Comparison of ENCODE assay signal across 16 cellular contexts in the genomic region with DNA sequence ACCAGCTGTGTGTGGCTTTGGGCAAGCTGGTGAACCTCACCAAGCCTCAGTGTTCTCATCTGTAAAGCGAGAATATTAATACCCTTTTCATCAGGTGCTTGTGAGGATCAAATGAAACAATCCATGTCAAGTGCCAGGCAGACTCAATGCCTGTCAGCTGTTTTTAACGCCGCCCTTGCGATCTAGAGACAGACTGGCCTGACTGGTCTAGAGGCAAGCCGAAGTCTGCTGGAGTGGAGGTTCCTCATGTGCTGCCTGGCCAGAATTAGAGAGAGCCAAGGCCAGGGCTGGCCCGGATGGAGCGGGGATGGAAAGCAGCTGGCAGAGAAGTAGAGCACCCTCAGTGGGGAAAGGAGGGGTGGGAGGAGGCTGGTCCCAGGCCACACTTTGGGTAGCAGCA.
DNase-seq lines count a peak whose midpoint lies in the region; ATAC-seq and TF ChIP-seq lines count a peak whose summit lies in the region.
"Had no signal": no experiment of that assay in that cellular context is flagged by ENCODE, and none has a peak within 500 bp of the region (broad histone marks: within the 10 kb centered on the region; RNA-seq: fewer than 3 reads in every experiment).

No MANE protein-coding gene starts in this region.

- no peaks in the 10 kb centered on the region for H3K27me3 ChIP-seq in ovary
- H3K27me3 ChIP-seq: dorsolateral prefrontal cortex had no signal

- H3K9me3 ChIP-seq in ovary = peaks cover 0 to 4% of the 10 kb centered on the region in 2 donors
- H3K9me3 ChIP-seq: Caco-2 had no signal

- peak overlapping the region in 1 of 2 donors; percentile 33 for H3K4me3 Mint-ChIP-seq in stimulated activated naive B cell treated with anti-CD40 and anti-IgM and Interleukin-4, amounts not matched to agents 10 μg/mL and 1 μg/mL and 100 μg/mL, for 72 hours
- H3K4me3 Mint-ChIP-seq in activated naive CD4-positive, alpha-beta T cell treated with anti-CD3 and anti-CD28 coated beads for 36 hours = no peak overlapping the region

- H3K36me3 ChIP-seq in ovary = no peaks in the 10 kb centered on the region

- no peak for TF ChIP-seq CTCF in ovary (IDR thresholded peaks at IDR 0.05)

- H3K36me3 Mint-ChIP-seq in stimulated activated naive B cell treated with anti-CD40 and anti-IgM and Interleukin-4, amounts not matched to agents 10 μg/mL and 1 μg/mL and 100 μg/mL, for 72 hours = peaks cover 29 to 35% of the 10 kb centered on the region in 2 donors
- peaks cover 2% of the 10 kb centered on the region for H3K36me3 Mint-ChIP-seq in activated naive CD4-positive, alpha-beta T cell treated with anti-CD3 and anti-CD28 coated beads for 36 hours (ENCODE audit: low read depth)

- DNase-seq in Ammon's horn (ENCODE audit: low spot score) = peak; percentile 46
- DNase-seq in NOMO-1 treated with dmso at 0.1 percent for 144 hours (lab: John Stamatoyannopoulos, UW; ENCODE audit: unreplicated experiment) = peak; percentile 12
- peak; percentile 47 for DNase-seq in left cardiac atrium
- DNase-seq in ovary = peak; percentile 70 to 87 (median 77)
- DNase-seq in stimulated activated naive B cell treated with anti-CD40 and anti-IgM and Interleukin-4, amounts not matched to agents 10 μg/mL and 1 μg/mL and 100 μg/mL, for 72 hours = no peak
- no peak for DNase-seq in NCI-H2081 (lab: John Stamatoyannopoulos, UW)
- DNase-seq in activated naive CD4-positive, alpha-beta T cell treated with anti-CD3 and anti-CD28 coated beads for 36 hours = no peak
- DNase-seq in activated effector memory CD4-positive, alpha-beta T cell treated with anti-CD3 and anti-CD28 coated beads, Interleukin-2, amount 50 U/mL, for 16 hours = no peak
- DNase-seq: activated gamma-delta T cell, Caco-2, NCI-H1436 treated with DMSO at 0.1 percent for 48 hours, NCI-H524 had no signal

- peak; percentile 76 to 80 for ATAC-seq in left cardiac atrium
- no peak for ATAC-seq in stimulated activated naive B cell treated with anti-CD40 and anti-IgM and Interleukin-4, amounts not matched to agents 10 μg/mL and 1 μg/mL and 100 μg/mL, for 72 hours (replicated peaks)
- ATAC-seq: K562, Panc1 had no signal

- WGBS in ovary, 3 donors = 24 to 25% (median 25%) methylated on average over 7 of the region's 7 CpGs

- H3K27ac ChIP-seq in ovary = peak overlapping the region in 1 of 2 donors; percentile 63
- H3K27ac ChIP-seq: VCaP had no signal

- no peak overlapping the region for H3K27ac Mint-ChIP-seq in stimulated activated naive B cell treated with anti-CD40 and anti-IgM and Interleukin-4, amounts not matched to agents 10 μg/mL and 1 μg/mL and 100 μg/mL, for 72 hours
- H3K27ac Mint-ChIP-seq in activated naive CD4-positive, alpha-beta T cell treated with anti-CD3 and anti-CD28 coated beads for 36 hours = no peak overlapping the region

- no peak for TF ChIP-seq EP300 in ovary (IDR thresholded peaks at IDR 0.05)

- peaks cover 31 to 65% of the 10 kb centered on the region in 2 donors for H3K4me1 Mint-ChIP-seq in stimulated activated naive B cell treated with anti-CD40 and anti-IgM and Interleukin-4, amounts not matched to agents 10 μg/mL and 1 μg/mL and 100 μg/mL, for 72 hours
- H3K4me1 Mint-ChIP-seq in activated naive CD4-positive, alpha-beta T cell treated with anti-CD3 and anti-CD28 coated beads for 36 hours (ENCODE audit: low read depth) = peaks cover 4% of the 10 kb centered on the region

- CTCF ChIA-PET in activated naive CD4-positive, alpha-beta T cell treated with anti-CD3 and anti-CD28 coated beads for 36 hours (lab: Charles Lee) = interaction anchor here (1.5 kb wide), 1 partner anchor 90 kb away, joined by 3 read pairs; no protein-coding TSS in a partner anchor

- H3K9me3 Mint-ChIP-seq in stimulated activated naive B cell treated with anti-CD40 and anti-IgM and Interleukin-4, amounts not matched to agents 10 μg/mL and 1 μg/mL and 100 μg/mL, for 72 hours = peaks cover 15 to 17% of the 10 kb centered on the region in 2 donors
- peaks cover 6% of the 10 kb centered on the region for H3K9me3 Mint-ChIP-seq in activated naive CD4-positive, alpha-beta T cell treated with anti-CD3 and anti-CD28 coated beads for 36 hours

- H3K27me3 Mint-ChIP-seq in stimulated activated naive B cell treated with anti-CD40 and anti-IgM and Interleukin-4, amounts not matched to agents 10 μg/mL and 1 μg/mL and 100 μg/mL, for 72 hours = no peaks in the 10 kb centered on the region
- peaks cover 16% of the 10 kb centered on the region for H3K27me3 Mint-ChIP-seq in activated naive CD4-positive, alpha-beta T cell treated with anti-CD3 and anti-CD28 coated beads for 36 hours (ENCODE audit: low read depth)

- no peak for TF ChIP-seq POLR2A in ovary (IDR thresholded peaks at IDR 0.05)

- intact Hi-C loops in left cardiac atrium (cut with DNase I) (no loop called here), ovary (cut with DNase I) (no loop called here)
- intact Hi-C loops in activated naive CD4-positive, alpha-beta T cell treated with anti-CD3 and anti-CD28 coated beads for 36 hours (cut with micrococcal nuclease) = no loop called here

- H3K4me1 ChIP-seq in ovary (ENCODE audit: insufficient read depth) = peaks cover 5% of the 10 kb centered on the region
- H3K4me1 ChIP-seq: Caco-2 had no signal

- no peak overlapping the region for H3K4me3 ChIP-seq in ovary
- H3K4me3 ChIP-seq: dorsolateral prefrontal cortex, K562 had no signal

Comparison
In these comparisons a context has a peak if more than half of its experiments do, and no peak if none do; other contexts are left out.
1. DNase-seq: peak in Ammon's horn (single experiment), NOMO-1 treated with dmso at 0.1 percent for 144 hours (single experiment), left cardiac atrium (single experiment) and ovary (5 of 5); none in stimulated activated naive B cell treated with anti-CD40 and anti-IgM and Interleukin-4, amounts not matched to agents 10 μg/mL and 1 μg/mL and 100 μg/mL, for 72 hours (single experiment), NCI-H2081 (0 of 2), activated naive CD4-positive, alpha-beta T cell treated with anti-CD3 and anti-CD28 coated beads for 36 hours (single experiment) and activated effector memory CD4-positive, alpha-beta T cell treated with anti-CD3 and anti-CD28 coated beads, Interleukin-2, amount 50 U/mL, for 16 hours (single experiment).
2. ATAC-seq: peak in left cardiac atrium (2 of 2); none in stimulated activated naive B cell treated with anti-CD40 and anti-IgM and Interleukin-4, amounts not matched to agents 10 μg/mL and 1 μg/mL and 100 μg/mL, for 72 hours (0 of 2).